ENCODE assay signal across 1 cellular context in the genomic region with DNA sequence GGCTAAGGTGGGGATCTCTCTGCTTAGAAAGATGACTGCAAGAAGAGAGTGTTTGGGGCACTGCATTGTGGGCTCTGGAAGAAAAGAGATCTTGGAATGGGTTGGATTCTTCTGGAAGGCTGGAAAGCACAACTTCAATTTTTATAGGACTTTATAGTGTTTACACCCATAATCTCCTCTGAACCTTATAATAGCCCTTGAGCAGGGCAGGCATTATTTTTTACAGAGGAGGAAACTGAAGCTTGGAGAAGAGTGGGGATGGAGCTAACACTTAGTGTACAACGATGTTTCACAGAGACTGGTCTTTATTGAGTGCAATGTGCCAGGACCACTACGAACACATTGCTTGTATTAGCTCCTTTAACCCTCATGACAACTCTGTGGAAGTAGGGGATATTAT.
TF ChIP-seq lines count a peak whose summit lies in the region.

No MANE protein-coding gene starts in this region.

TF ChIP-seq in K562, 482 proteins besides CTCF, POLR2A, EP300 and RAD21:
- TF ChIP-seq ZNF174 (CRISPR knock-in tag; IDR thresholded peaks at IDR 0.05) (no peak), YBX1 (IDR thresholded peaks at IDR 0.05) (no peak), HMGN3 (IDR thresholded peaks at IDR 0.05; ENCODE audit: borderline replicate concordance, extremely low read depth, insufficient read length, low read depth, low read length) (no peak), TARDBP (IDR thresholded peaks at IDR 0.05) (no peak), ZNF134 (CRISPR knock-in tag; conservative IDR thresholded peaks at IDR 0.05) (no peak), SOX6 (IDR thresholded peaks at IDR 0.05) (no peak), ZNF282 (CRISPR knock-in tag; IDR thresholded peaks at IDR 0.05) (no peak)
- TF ChIP-seq, protein P1, sequence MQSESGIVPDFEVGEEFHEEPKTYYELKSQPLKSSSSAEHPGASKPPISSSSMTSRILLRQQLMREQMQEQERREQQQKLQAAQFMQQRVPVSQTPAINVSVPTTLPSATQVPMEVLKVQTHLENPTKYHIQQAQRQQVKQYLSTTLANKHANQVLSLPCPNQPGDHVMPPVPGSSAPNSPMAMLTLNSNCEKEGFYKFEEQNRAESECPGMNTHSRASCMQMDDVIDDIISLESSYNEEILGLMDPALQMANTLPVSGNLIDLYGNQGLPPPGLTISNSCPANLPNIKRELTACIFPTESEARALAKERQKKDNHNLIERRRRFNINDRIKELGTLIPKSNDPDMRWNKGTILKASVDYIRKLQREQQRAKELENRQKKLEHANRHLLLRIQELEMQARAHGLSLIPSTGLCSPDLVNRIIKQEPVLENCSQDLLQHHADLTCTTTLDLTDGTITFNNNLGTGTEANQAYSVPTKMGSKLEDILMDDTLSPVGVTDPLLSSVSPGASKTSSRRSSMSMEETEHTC (IDR thresholded peaks at IDR 0.05) = no peak
- TF ChIP-seq, protein P2, sequence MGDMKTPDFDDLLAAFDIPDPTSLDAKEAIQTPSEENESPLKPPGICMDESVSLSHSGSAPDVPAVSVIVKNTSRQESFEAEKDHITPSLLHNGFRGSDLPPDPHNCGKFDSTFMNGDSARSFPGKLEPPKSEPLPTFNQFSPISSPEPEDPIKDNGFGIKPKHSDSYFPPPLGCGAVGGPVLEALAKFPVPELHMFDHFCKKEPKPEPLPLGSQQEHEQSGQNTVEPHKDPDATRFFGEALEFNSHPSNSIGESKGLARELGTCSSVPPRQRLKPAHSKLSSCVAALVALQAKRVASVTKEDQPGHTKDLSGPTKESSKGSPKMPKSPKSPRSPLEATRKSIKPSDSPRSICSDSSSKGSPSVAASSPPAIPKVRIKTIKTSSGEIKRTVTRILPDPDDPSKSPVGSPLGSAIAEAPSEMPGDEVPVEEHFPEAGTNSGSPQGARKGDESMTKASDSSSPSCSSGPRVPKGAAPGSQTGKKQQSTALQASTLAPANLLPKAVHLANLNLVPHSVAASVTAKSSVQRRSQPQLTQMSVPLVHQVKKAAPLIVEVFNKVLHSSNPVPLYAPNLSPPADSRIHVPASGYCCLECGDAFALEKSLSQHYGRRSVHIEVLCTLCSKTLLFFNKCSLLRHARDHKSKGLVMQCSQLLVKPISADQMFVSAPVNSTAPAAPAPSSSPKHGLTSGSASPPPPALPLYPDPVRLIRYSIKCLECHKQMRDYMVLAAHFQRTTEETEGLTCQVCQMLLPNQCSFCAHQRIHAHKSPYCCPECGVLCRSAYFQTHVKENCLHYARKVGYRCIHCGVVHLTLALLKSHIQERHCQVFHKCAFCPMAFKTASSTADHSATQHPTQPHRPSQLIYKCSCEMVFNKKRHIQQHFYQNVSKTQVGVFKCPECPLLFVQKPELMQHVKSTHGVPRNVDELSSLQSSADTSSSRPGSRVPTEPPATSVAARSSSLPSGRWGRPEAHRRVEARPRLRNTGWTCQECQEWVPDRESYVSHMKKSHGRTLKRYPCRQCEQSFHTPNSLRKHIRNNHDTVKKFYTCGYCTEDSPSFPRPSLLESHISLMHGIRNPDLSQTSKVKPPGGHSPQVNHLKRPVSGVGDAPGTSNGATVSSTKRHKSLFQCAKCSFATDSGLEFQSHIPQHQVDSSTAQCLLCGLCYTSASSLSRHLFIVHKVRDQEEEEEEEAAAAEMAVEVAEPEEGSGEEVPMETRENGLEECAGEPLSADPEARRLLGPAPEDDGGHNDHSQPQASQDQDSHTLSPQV (IDR thresholded peaks at IDR 0.05) = no peak
- TF ChIP-seq, protein P3, sequence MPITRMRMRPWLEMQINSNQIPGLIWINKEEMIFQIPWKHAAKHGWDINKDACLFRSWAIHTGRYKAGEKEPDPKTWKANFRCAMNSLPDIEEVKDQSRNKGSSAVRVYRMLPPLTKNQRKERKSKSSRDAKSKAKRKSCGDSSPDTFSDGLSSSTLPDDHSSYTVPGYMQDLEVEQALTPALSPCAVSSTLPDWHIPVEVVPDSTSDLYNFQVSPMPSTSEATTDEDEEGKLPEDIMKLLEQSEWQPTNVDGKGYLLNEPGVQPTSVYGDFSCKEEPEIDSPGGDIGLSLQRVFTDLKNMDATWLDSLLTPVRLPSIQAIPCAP (CRISPR knock-in tag; IDR thresholded peaks at IDR 0.05; ENCODE audit: borderline replicate concordance) = no peak
- TF ChIP-seq, protein P4, sequence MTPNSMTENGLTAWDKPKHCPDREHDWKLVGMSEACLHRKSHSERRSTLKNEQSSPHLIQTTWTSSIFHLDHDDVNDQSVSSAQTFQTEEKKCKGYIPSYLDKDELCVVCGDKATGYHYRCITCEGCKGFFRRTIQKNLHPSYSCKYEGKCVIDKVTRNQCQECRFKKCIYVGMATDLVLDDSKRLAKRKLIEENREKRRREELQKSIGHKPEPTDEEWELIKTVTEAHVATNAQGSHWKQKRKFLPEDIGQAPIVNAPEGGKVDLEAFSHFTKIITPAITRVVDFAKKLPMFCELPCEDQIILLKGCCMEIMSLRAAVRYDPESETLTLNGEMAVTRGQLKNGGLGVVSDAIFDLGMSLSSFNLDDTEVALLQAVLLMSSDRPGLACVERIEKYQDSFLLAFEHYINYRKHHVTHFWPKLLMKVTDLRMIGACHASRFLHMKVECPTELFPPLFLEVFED (CRISPR knock-in tag; conservative IDR thresholded peaks at IDR 0.05) = no peak
- TF ChIP-seq, protein P5, sequence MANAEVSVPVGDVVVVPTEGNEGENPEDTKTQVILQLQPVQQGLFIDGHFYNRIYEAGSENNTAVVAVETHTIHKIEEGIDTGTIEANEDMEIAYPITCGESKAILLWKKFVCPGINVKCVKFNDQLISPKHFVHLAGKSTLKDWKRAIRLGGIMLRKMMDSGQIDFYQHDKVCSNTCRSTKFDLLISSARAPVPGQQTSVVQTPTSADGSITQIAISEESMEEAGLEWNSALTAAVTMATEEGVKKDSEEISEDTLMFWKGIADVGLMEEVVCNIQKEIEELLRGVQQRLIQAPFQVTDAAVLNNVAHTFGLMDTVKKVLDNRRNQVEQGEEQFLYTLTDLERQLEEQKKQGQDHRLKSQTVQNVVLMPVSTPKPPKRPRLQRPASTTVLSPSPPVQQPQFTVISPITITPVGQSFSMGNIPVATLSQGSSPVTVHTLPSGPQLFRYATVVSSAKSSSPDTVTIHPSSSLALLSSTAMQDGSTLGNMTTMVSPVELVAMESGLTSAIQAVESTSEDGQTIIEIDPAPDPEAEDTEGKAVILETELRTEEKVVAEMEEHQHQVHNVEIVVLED (CRISPR knock-in tag; IDR thresholded peaks at IDR 0.05) = no peak
- TF ChIP-seq, protein P6, sequence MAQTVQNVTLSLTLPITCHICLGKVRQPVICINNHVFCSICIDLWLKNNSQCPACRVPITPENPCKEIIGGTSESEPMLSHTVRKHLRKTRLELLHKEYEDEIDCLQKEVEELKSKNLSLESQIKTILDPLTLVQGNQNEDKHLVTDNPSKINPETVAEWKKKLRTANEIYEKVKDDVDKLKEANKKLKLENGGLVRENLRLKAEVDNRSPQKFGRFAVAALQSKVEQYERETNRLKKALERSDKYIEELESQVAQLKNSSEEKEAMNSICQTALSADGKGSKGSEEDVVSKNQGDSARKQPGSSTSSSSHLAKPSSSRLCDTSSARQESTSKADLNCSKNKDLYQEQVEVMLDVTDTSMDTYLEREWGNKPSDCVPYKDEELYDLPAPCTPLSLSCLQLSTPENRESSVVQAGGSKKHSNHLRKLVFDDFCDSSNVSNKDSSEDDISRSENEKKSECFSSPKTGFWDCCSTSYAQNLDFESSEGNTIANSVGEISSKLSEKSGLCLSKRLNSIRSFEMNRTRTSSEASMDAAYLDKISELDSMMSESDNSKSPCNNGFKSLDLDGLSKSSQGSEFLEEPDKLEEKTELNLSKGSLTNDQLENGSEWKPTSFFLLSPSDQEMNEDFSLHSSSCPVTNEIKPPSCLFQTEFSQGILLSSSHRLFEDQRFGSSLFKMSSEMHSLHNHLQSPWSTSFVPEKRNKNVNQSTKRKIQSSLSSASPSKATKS (CRISPR knock-in tag; IDR thresholded peaks at IDR 0.05) = no peak
